Comparison of ENCODE assay signal across 8 cellular contexts in genomic region chr12:11553871-11554533, GRCh38.
DNase-seq lines count a peak whose midpoint lies in the region; ATAC-seq and TF ChIP-seq lines count a peak whose summit lies in the region.

No MANE protein-coding gene starts in this region.

- no peaks in the 10 kb centered on the region for H3K27me3 ChIP-seq in Loucy (ENCODE audit: insufficient read depth, low read length, poor library complexity, severe bottlenecking)

- no peaks in the 10 kb centered on the region for H3K9me2 ChIP-seq in Loucy (replicated peaks; ENCODE audit: low read depth, low read length)

- TF ChIP-seq CTCF in Loucy (conservative IDR thresholded peaks at IDR 0.05; ENCODE audit: low read length) = peak; percentile 55

- H3K79me2 ChIP-seq in Loucy (ENCODE audit: insufficient read depth, low read length) = no peaks in the 10 kb centered on the region

- no peaks in the 10 kb centered on the region for H3F3A ChIP-seq in Loucy (ENCODE audit: low read depth)

- H3K36me3 ChIP-seq in Loucy (ENCODE audit: insufficient read depth, low read length) = no peaks in the 10 kb centered on the region

- peak overlapping the region; percentile 18 for H3K4me2 ChIP-seq in Loucy (ENCODE audit: low read depth, low read length, poor library complexity, severe bottlenecking)

- no peaks in the 10 kb centered on the region for H3K9me3 ChIP-seq in Loucy (ENCODE audit: insufficient read depth, low read depth, low read length)

- no peaks in the 10 kb centered on the region for H3K4me1 ChIP-seq in Loucy (ENCODE audit: insufficient read depth, low read length, poor library complexity, severe bottlenecking)

- 0 out of 2 replicates have a peak overlapping the region, but pooled peaks have one; percentile 60 for H2AFZ ChIP-seq in Loucy (ENCODE audit: low read length)

- H4K20me1 ChIP-seq in Loucy (ENCODE audit: insufficient read depth, low read length, poor library complexity, severe bottlenecking) = no peaks in the 10 kb centered on the region

- peak; percentile 81 for ATAC-seq in GM21619 (IDR thresholded peaks at IDR 0.05; ENCODE audit: unreplicated experiment)
- no peak for ATAC-seq in HG03469 (IDR thresholded peaks at IDR 0.05; ENCODE audit: unreplicated experiment)

- no peak overlapping the region for H3K9ac ChIP-seq in Loucy (ENCODE audit: low read depth, low read length, poor library complexity, severe bottlenecking)

- no peak overlapping the region for H3K4me3 ChIP-seq in Loucy (ENCODE audit: low read length, poor library complexity, severe bottlenecking)

- peak; percentile 59 for DNase-seq in EL
- DNase-seq in RKO (ENCODE audit: low spot score) = peak; percentile 69
- peak; percentile 43 for DNase-seq in amniotic stem cell (lab: John Stamatoyannopoulos, UW)
- peak; percentile 68 for DNase-seq in hepatic stellate cell (ENCODE audit: low spot score)
- peak; percentile 41 for DNase-seq in smooth muscle cell of the brain vasculature (ENCODE audit: low read depth, low spot score)
